In genomic region chr7:92266415-92267241, GRCh38 we compare ENCODE assay signal across 18 cellular contexts. TPM values are rescaled to one million over a fixed set of nuclear protein-coding genes. Genes with fewer than 3 reads are reported as not detected.
DNase-seq lines count a peak whose midpoint lies in the region; ATAC-seq, FAIRE-seq and TF ChIP-seq lines count a peak whose summit lies in the region.
"Had no signal": no experiment of that assay in that cellular context is flagged by ENCODE, and none has a peak within 500 bp of the region (broad histone marks: within the 10 kb centered on the region; RNA-seq: fewer than 3 reads in every experiment).

No MANE protein-coding gene starts in this region.

- FAIRE-seq in GM12892 (lab: Jason Lieb, UNC): no peak
- FAIRE-seq: GM12878, HepG2 had no signal

- POLR2A ChIA-PET in MCF 10A (lab: Yijun Ruan, JAX): interaction anchor here (1.4 kb wide), 1 partner anchor 21 kb away, joined by 4 read pairs; the partner anchor contains the start of genes ANKIB1 and KRIT1

- no peaks in the 10 kb centered on the region for H3K36me3 ChIP-seq in mammary epithelial cell (ENCODE audit: insufficient read depth, low read length)
- no peaks in the 10 kb centered on the region for H3K36me3 ChIP-seq in brain microvascular endothelial cell (replicated peaks)

- intact Hi-C loops in mammary epithelial cell (cut with micrococcal nuclease) (no loop called here), MCF 10A (cut with micrococcal nuclease) (no loop called here), CD14-positive monocyte (cut with micrococcal nuclease) (no loop called here)

- H3K4me2 ChIP-seq in mammary epithelial cell (ENCODE audit: insufficient read depth, low read depth, low read length): no peak overlapping the region

- dilution Hi-C loops in mammary epithelial cell (cut with HindIII; ENCODE audit: low sequenced_read_pairs): no loop called here

- H3K27me3 Mint-ChIP-seq in MCF 10A (ENCODE audit: insufficient read depth, unreplicated experiment): no peaks in the 10 kb centered on the region
- no peaks in the 10 kb centered on the region for H3K27me3 Mint-ChIP-seq in CD14-positive monocyte (ENCODE audit: low read depth in 3 of 3)

- no peak for TF ChIP-seq POLR2A in GM12892 (IDR thresholded peaks at IDR 0.05; ENCODE audit: low read depth, low read length)

- peaks cover 6% of the 10 kb centered on the region for H3K4me1 ChIP-seq in mammary epithelial cell (ENCODE audit: insufficient read depth, low read length)
- peaks cover 13% of the 10 kb centered on the region for H3K4me1 ChIP-seq in foreskin keratinocyte
- H3K4me1 ChIP-seq: SJCRH30 had no signal

- peak; percentile 87 for ATAC-seq in foreskin keratinocyte
- no peak for ATAC-seq in HG03045 (IDR thresholded peaks at IDR 0.05; ENCODE audit: unreplicated experiment)
- ATAC-seq: GM12878, HepG2 had no signal

- H3K9me3 Mint-ChIP-seq in MCF 10A (ENCODE audit: unreplicated experiment): no peaks in the 10 kb centered on the region
- peaks cover 0 to 5% (median 2%) of the 10 kb centered on the region in 7 donors for H3K9me3 Mint-ChIP-seq in CD14-positive monocyte

- CTCF ChIA-PET in mammary epithelial cell (lab: Charles Lee; ENCODE audit: low non-redundant PET): no interaction called here
- CTCF ChIA-PET in MCF 10A (lab: Yijun Ruan, JAX): no interaction called here

- no peak overlapping the region for H3K9ac ChIP-seq in mammary epithelial cell (ENCODE audit: insufficient read depth, low read length)

- no peaks in the 10 kb centered on the region for H4K20me1 ChIP-seq in mammary epithelial cell (ENCODE audit: insufficient read depth, low read length)

- DNase-seq in mammary epithelial cell: peak; percentile 28
- no peak for DNase-seq in MCF 10A (ENCODE audit: unreplicated experiment)
- peak; percentile 23 for DNase-seq in brain microvascular endothelial cell
- peak in 1 of 2 donors; percentile 81 for DNase-seq in foreskin keratinocyte
- DNase-seq in CD14-positive monocyte (ENCODE audit: low spot score): no peak
- no peak for DNase-seq in effector CD8-positive, alpha-beta T cell (lab: John Stamatoyannopoulos, UW)
- no peak for DNase-seq in GM12892 (ENCODE audit: insufficient read length)
- DNase-seq: C1 segment of cervical spinal cord, Karpas-422, NCI-H1930, NCI-H2171 treated with DMSO at 0.1 percent for 48 hours, NCI-H510A treated with DMSO at 0.1 percent for 48 hours, RPMI8226, SJCRH30 had no signal

- H3K4me1 Mint-ChIP-seq in MCF 10A (ENCODE audit: insufficient read depth, unreplicated experiment): no peaks in the 10 kb centered on the region
- H3K4me1 Mint-ChIP-seq in CD14-positive monocyte: no peaks in the 10 kb centered on the region

- H3K4me3 ChIP-seq in mammary epithelial cell (replicated peaks in 1 of 3; ENCODE audit: insufficient read depth in 1 of 3, low read depth in 2 of 3, low read length in 3 of 3) (no peak overlapping the region), brain microvascular endothelial cell (ENCODE audit: low read depth, low read length) (no peak overlapping the region)
- H3K4me3 ChIP-seq: GM12878, SJCRH30 had no signal

- H3K27ac Mint-ChIP-seq in MCF 10A (ENCODE audit: low read depth, unreplicated experiment) (no peak overlapping the region), CD14-positive monocyte (no peak overlapping the region)

- H3K36me3 Mint-ChIP-seq in MCF 10A (ENCODE audit: insufficient read depth, unreplicated experiment): peaks cover 6% of the 10 kb centered on the region
- H3K36me3 Mint-ChIP-seq in CD14-positive monocyte: peaks cover 0 to 3% of the 10 kb centered on the region in 2 donors

- in situ Hi-C loops in mammary epithelial cell (cut with MboI; ENCODE audit: low sequenced_read_pairs in 2 of 2) (no loop called here), brain microvascular endothelial cell (cut with HindIII; ENCODE audit: low pct_ligation_motif_present, low sequenced_read_pairs) (no loop called here)

- H3K4me3 Mint-ChIP-seq in MCF 10A (ENCODE audit: unreplicated experiment) (no peak overlapping the region), CD14-positive monocyte (no peak overlapping the region)

- no peaks in the 10 kb centered on the region for H3K9me3 ChIP-seq in mammary epithelial cell (replicated peaks; ENCODE audit: insufficient read depth, low read length)

- BruUV-seq in mammary epithelial cell (replicated peaks; lab: Mats Ljungman, UMichigan): no TSS peak
- BruUV-seq in MCF 10A (replicated peaks; lab: Mats Ljungman, UMichigan): no TSS peak

- TF ChIP-seq CTCF in mammary epithelial cell (conservative IDR thresholded peaks at IDR 0.05 in 1 of 2, IDR thresholded peaks at IDR 0.05 in 1 of 2; ENCODE audit: extremely low read depth in 1 of 2, insufficient read depth in 1 of 2, low read depth in 1 of 2, low read length in 2 of 2) (no peak), MCF 10A (IDR thresholded peaks at IDR 0.05; ENCODE audit: unreplicated experiment) (no peak), brain microvascular endothelial cell (IDR thresholded peaks at IDR 0.05; ENCODE audit: low read depth, low read length, missing control alignments) (peak; percentile 7), foreskin keratinocyte (conservative IDR thresholded peaks at IDR 0.05) (no peak), CD14-positive monocyte (IDR thresholded peaks at IDR 0.05) (no peak)

- H3K27me3 ChIP-seq in mammary epithelial cell (ENCODE audit: insufficient read depth, low read length) (no peaks in the 10 kb centered on the region), brain microvascular endothelial cell (replicated peaks) (no peaks in the 10 kb centered on the region), foreskin keratinocyte (no peaks in the 10 kb centered on the region)
- H3K27me3 ChIP-seq: SJCRH30 had no signal

- H2AFZ ChIP-seq in mammary epithelial cell (ENCODE audit: low read depth, low read length): no peak overlapping the region

- peaks cover 73% of the 10 kb centered on the region for H3K79me2 ChIP-seq in mammary epithelial cell (ENCODE audit: insufficient read depth, low read length)

- H3K27ac ChIP-seq in mammary epithelial cell (ENCODE audit: insufficient read depth, low read depth, low read length) (no peak overlapping the region), brain microvascular endothelial cell (no peak overlapping the region), foreskin keratinocyte (no peak overlapping the region)
- H3K27ac ChIP-seq: 22Rv1, SJCRH30 had no signal

- WGBS in mammary epithelial cell (ENCODE audit: low coverage, missing lambda C conversion rate): 91% methylated on average over 5 of the region's 5 CpGs

RNA-seq across cellular contexts. Expression of gene ANKIB1, which starts 20.9 kb away (rescaled TPM):
- total RNA-seq in mammary epithelial cell: 10 to 100 TPM; 57.3 to 61.2 TPM
- polyA plus RNA-seq in mammary epithelial cell: 22.3 TPM
- 42.6 TPM for polyA minus RNA-seq in mammary epithelial cell
- total RNA-seq in MCF 10A (2022): 33.0 and 40.1 TPM in 2 replicates
- 34.7 and 35.5 TPM in 2 replicates for total RNA-seq in foreskin keratinocyte
- 6.1 and 6.4 TPM in 2 replicates for polyA plus RNA-seq in foreskin keratinocyte
- polyA plus RNA-seq in CD14-positive monocyte: 1 to 10 TPM; 4.8 to 5.7 TPM
- polyA plus RNA-seq in GM12892 (2012; ENCODE audit: missing spikeins): 30.6 TPM

RNA-seq across cellular contexts. Expression of gene KRIT1, which starts 20.9 kb away (rescaled TPM):
- total RNA-seq in mammary epithelial cell (10 to 100 TPM; 33.5 to 40.2 TPM), MCF 10A (2022) (38.9 and 41.3 TPM in 2 replicates), foreskin keratinocyte (27.0 and 30.3 TPM in 2 replicates)
- polyA plus RNA-seq in mammary epithelial cell (28.6 TPM), foreskin keratinocyte (7.6 and 8.5 TPM in 2 replicates), CD14-positive monocyte (1 to 10 TPM; 4.7 to 6.8 TPM)
- 28.0 TPM for polyA minus RNA-seq in mammary epithelial cell
- 29.1 TPM for polyA plus RNA-seq in GM12892 (2012; ENCODE audit: missing spikeins)

Comparison
In these comparisons a context has a peak if more than half of its experiments do, and no peak if none do; other contexts are left out.
1. DNase-seq: peak in mammary epithelial cell (single experiment) and brain microvascular endothelial cell (single experiment); none in MCF 10A (single experiment), CD14-positive monocyte (single experiment), effector CD8-positive, alpha-beta T cell (single experiment) and GM12892 (single experiment).